In the genomic region with DNA sequence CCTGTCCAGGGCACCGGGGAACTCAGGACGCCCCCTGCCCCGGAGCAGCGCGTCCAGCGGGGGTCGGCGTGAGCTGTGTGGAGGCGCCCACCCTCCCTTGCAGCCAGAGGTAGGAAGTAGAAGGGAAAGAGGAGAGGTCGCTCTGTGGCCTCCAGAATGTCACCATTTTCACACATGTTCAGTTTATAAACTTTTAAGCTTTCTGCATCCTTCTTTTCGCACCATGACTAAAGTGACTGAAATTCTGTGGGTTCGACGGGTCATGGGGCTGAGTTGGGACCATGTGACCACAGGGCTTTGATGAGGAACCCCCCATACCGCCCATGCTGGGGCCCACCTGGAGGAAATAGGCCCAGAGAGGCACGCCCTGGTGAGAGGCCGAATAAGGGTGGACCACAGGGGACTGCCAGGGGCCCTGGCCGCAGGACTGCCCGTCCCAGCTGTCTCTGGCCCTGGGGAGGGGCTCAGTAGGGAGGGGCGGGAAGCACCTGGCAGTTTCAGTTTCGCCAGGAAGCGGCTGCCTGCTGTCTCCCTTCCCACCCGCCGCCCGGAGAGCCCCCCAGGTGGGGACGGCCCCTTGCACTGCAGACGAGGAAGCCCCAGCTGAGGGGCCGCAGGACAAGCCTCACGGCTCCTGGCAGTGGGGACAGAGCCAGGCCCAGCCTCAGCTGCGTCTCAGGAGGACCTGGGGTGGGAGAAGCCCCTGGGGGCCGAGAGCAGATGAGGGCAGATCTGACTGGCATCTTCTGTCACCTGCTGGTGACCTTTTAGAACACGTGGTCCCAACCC, we compare ENCODE assay signal across 10 cellular contexts. TPM values are rescaled to one million over a fixed set of nuclear protein-coding genes. Genes with fewer than 3 reads are reported as not detected.
DNase-seq lines count a peak whose midpoint lies in the region; ATAC-seq and TF ChIP-seq lines count a peak whose summit lies in the region.
"Had no signal": no experiment of that assay in that cellular context is flagged by ENCODE, and none has a peak within 500 bp of the region (broad histone marks: within the 10 kb centered on the region; RNA-seq: fewer than 3 reads in every experiment).

No MANE protein-coding gene starts in this region.

- H3K4me3 ChIP-seq in smooth muscle cell: no peak overlapping the region

- H4K20me1 ChIP-seq in smooth muscle cell (ENCODE audit: low read depth): no peaks in the 10 kb centered on the region

- ATAC-seq in GM18858 (IDR thresholded peaks at IDR 0.05; ENCODE audit: unreplicated experiment) (peak; percentile 41), GM21576 (IDR thresholded peaks at IDR 0.05; ENCODE audit: unreplicated experiment) (peak; percentile 42), HG03558 (IDR thresholded peaks at IDR 0.05; ENCODE audit: extremely low read depth, unreplicated experiment) (peak; percentile 35), naive B cell (ENCODE audit: low read depth in 2 of 2) (peak; percentile 73 to 80)
- ATAC-seq: SK-N-SH treated with all-trans-retinoic acid at 6 μM for 48 hours had no signal

- no peak overlapping the region for H3K4me2 ChIP-seq in smooth muscle cell

- no peak for TF ChIP-seq CTCF in smooth muscle cell (IDR thresholded peaks at IDR 0.05; ENCODE audit: borderline replicate concordance, insufficient read depth, poor library complexity, severe bottlenecking)

- peak overlapping the region; percentile 87 to 98 (median 97) for H3K27ac Mint-ChIP-seq in naive B cell

- H3K4me1 ChIP-seq in smooth muscle cell (ENCODE audit: low read depth): no peaks in the 10 kb centered on the region

- no peak overlapping the region for H3K9ac ChIP-seq in smooth muscle cell (ENCODE audit: low read depth)

- H3K27me3 Mint-ChIP-seq in naive B cell: no peaks in the 10 kb centered on the region

- peak overlapping the region; percentile 61 to 94 (median 84) for H3K4me3 Mint-ChIP-seq in naive B cell

- no peaks in the 10 kb centered on the region for H3K9me3 ChIP-seq in smooth muscle cell (replicated peaks; ENCODE audit: low read depth)

- H3K36me3 Mint-ChIP-seq in naive B cell: no peaks in the 10 kb centered on the region

- 90% methylated on average over 31 of the region's 31 CpGs for WGBS in smooth muscle cell (ENCODE audit: low lambda C conversion rate)

- H3K27me3 ChIP-seq in smooth muscle cell (ENCODE audit: low read depth): no peaks in the 10 kb centered on the region

- H3F3A ChIP-seq in smooth muscle cell (ENCODE audit: low read depth): no peaks in the 10 kb centered on the region

- H3K27ac ChIP-seq in smooth muscle cell (ENCODE audit: low read depth): no peak overlapping the region

- H3K36me3 ChIP-seq in smooth muscle cell (ENCODE audit: low read depth): no peaks in the 10 kb centered on the region

- DNase-seq in naive B cell (peak; percentile 93), NCI-H226 (no peak), T1000 (lab: John Stamatoyannopoulos, UW) (no peak), cortex of kidney (lab: John Stamatoyannopoulos, UW) (no peak), smooth muscle cell (lab: John Stamatoyannopoulos, UW; ENCODE audit: unreplicated experiment) (no peak)
- DNase-seq: GOT3 had no signal

- no peaks in the 10 kb centered on the region for H3K9me3 Mint-ChIP-seq in naive B cell

- H3K4me1 Mint-ChIP-seq in naive B cell: peaks cover 47 to 84% (median 80%) of the 10 kb centered on the region in 3 donors

- H2AFZ ChIP-seq in smooth muscle cell (ENCODE audit: low read depth): no peak overlapping the region

- no peaks in the 10 kb centered on the region for H3K79me2 ChIP-seq in smooth muscle cell (ENCODE audit: low read depth)

RNA-seq across cellular contexts. Expression of a gene that starts 9.0 kb away (rescaled TPM):
- 10 to 100 TPM in 3 of 6 donors, 1 to 10 TPM in 2, under 1 TPM in 1; 0.14 to 19.0 (median 10.0) TPM for polyA plus RNA-seq in naive B cell (ENCODE audit: low read depth in 6 of 6)
- total RNA-seq in smooth muscle cell: 0.45 TPM in 1 of 2 replicates, not detected in the other
- polyA plus RNA-seq in smooth muscle cell: 0.25 and 0.87 TPM in 2 replicates
